16 cellular contexts compared by ENCODE assay signal in genomic region chr17:66364508-66365203, GRCh38.
DNase-seq lines count a peak whose midpoint lies in the region; ATAC-seq lines count a peak whose summit lies in the region.
"Had no signal": no experiment of that assay in that cellular context is flagged by ENCODE, and none has a peak within 500 bp of the region (broad histone marks: within the 10 kb centered on the region; RNA-seq: fewer than 3 reads in every experiment).

No MANE protein-coding gene starts in this region.

- H3K36me3 Mint-ChIP-seq in activated T-cell treated with anti-CD3 and anti-CD28 coated beads, Interleukin-2, amount 50 U/mL, for 4 hours (ENCODE audit: insufficient read depth), result peaks cover 13% of the 10 kb centered on the region
- H3K36me3 Mint-ChIP-seq in activated T-helper 2 cell treated with anti-CD3 and anti-CD28 coated beads, Interferon-gamma antibody, Interleukin-2, Interleukin-4, amounts not matched to agents 10 μg/mL and 5 μg/mL and 100 μg/mL, durations not matched to agents 14 hours and 24 hours and 36 hours (ENCODE audit: low read depth), result peaks cover 60% of the 10 kb centered on the region
- peaks cover under 1% of the 10 kb centered on the region for H3K36me3 Mint-ChIP-seq in stimulated activated effector memory CD8-positive, alpha-beta T cell treated with anti-CD3 and anti-CD28 coated beads, Interleukin-12 subunit alpha, Interleukin-12 subunit beta, amount 100 ng/mL, for 72 hours

- intact Hi-C loops in activated T-helper 2 cell treated with anti-CD3 and anti-CD28 coated beads, Interferon-gamma antibody, Interleukin-2, Interleukin-4, amounts not matched to agents 10 μg/mL and 5 μg/mL and 100 μg/mL, durations not matched to agents 14 hours and 24 hours and 36 hours (cut with micrococcal nuclease), result loop anchor here (1.0 to 2.0 kb wide), 6 partner anchors 16 to 102 kb away; no protein-coding TSS in a partner anchor

- peak overlapping the region; percentile 94 for H3K27ac Mint-ChIP-seq in activated T-helper 2 cell treated with anti-CD3 and anti-CD28 coated beads, Interferon-gamma antibody, Interleukin-2, Interleukin-4, amounts not matched to agents 10 μg/mL and 5 μg/mL and 100 μg/mL, durations not matched to agents 14 hours and 24 hours and 36 hours
- peak overlapping the region; percentile 73 for H3K27ac Mint-ChIP-seq in stimulated activated effector memory CD8-positive, alpha-beta T cell treated with anti-CD3 and anti-CD28 coated beads, Interleukin-12 subunit alpha, Interleukin-12 subunit beta, amount 100 ng/mL, for 72 hours

- no peaks in the 10 kb centered on the region for H3K27me3 Mint-ChIP-seq in activated T-cell treated with anti-CD3 and anti-CD28 coated beads, Interleukin-2, amount 50 U/mL, for 4 hours (ENCODE audit: low read depth)
- H3K27me3 Mint-ChIP-seq in activated T-helper 2 cell treated with anti-CD3 and anti-CD28 coated beads, Interferon-gamma antibody, Interleukin-2, Interleukin-4, amounts not matched to agents 10 μg/mL and 5 μg/mL and 100 μg/mL, durations not matched to agents 14 hours and 24 hours and 36 hours (ENCODE audit: low read depth), result no peaks in the 10 kb centered on the region

- DNase-seq in activated T-cell treated with anti-CD3 and anti-CD28 coated beads, Interleukin-2, amount 50 U/mL, for 4 hours, result no peak
- DNase-seq in activated T-cell treated with anti-CD3 and anti-CD28 coated beads, Interleukin-2, amount 50 U/mL, for 1 hour, result no peak
- DNase-seq in MV-4-11 (lab: John Stamatoyannopoulos, UW) (peak; percentile 21), NCI-H748 treated with DMSO at 0.1 percent for 48 hours (lab: John Stamatoyannopoulos, UW) (no peak)
- no peak for DNase-seq in activated T-helper 2 cell treated with anti-CD3 and anti-CD28 coated beads, Interferon-gamma antibody, Interleukin-2, Interleukin-4, amounts not matched to agents 10 μg/mL and 5 μg/mL and 100 μg/mL, durations not matched to agents 14 hours and 24 hours and 36 hours (ENCODE audit: low spot score)
- DNase-seq in stimulated activated effector memory CD8-positive, alpha-beta T cell treated with anti-CD3 and anti-CD28 coated beads, Interleukin-12 subunit alpha, Interleukin-12 subunit beta, amount 100 ng/mL, for 72 hours (ENCODE audit: low spot score in 2 of 2), result no peak
- DNase-seq: ACHN; activated CD8-positive, alpha-beta memory T cell treated with anti-CD3 and anti-CD28 coated beads for 24 hours; adrenal gland; left ventricle myocardium superior; NCI-H1105 treated with DMSO at 0.1 percent for 48 hours; NCI-H2171 treated with DMSO at 0.1 percent for 48 hours; RPMI8226; thyroid gland had no signal

- peaks cover 76% of the 10 kb centered on the region for H3K4me1 Mint-ChIP-seq in activated T-cell treated with anti-CD3 and anti-CD28 coated beads, Interleukin-2, amount 50 U/mL, for 4 hours (ENCODE audit: low read depth)
- peaks cover 81% of the 10 kb centered on the region for H3K4me1 Mint-ChIP-seq in activated T-helper 2 cell treated with anti-CD3 and anti-CD28 coated beads, Interferon-gamma antibody, Interleukin-2, Interleukin-4, amounts not matched to agents 10 μg/mL and 5 μg/mL and 100 μg/mL, durations not matched to agents 14 hours and 24 hours and 36 hours (ENCODE audit: low read depth)
- H3K4me1 Mint-ChIP-seq in stimulated activated effector memory CD8-positive, alpha-beta T cell treated with anti-CD3 and anti-CD28 coated beads, Interleukin-12 subunit alpha, Interleukin-12 subunit beta, amount 100 ng/mL, for 72 hours, result peaks cover 37% of the 10 kb centered on the region

- peak overlapping the region; percentile 31 for H3K4me3 Mint-ChIP-seq in activated T-cell treated with anti-CD3 and anti-CD28 coated beads, Interleukin-2, amount 50 U/mL, for 4 hours
- H3K4me3 Mint-ChIP-seq in activated T-helper 2 cell treated with anti-CD3 and anti-CD28 coated beads, Interferon-gamma antibody, Interleukin-2, Interleukin-4, amounts not matched to agents 10 μg/mL and 5 μg/mL and 100 μg/mL, durations not matched to agents 14 hours and 24 hours and 36 hours (ENCODE audit: low read depth), result peak overlapping the region; percentile 72
- peak overlapping the region; percentile 42 for H3K4me3 Mint-ChIP-seq in stimulated activated effector memory CD8-positive, alpha-beta T cell treated with anti-CD3 and anti-CD28 coated beads, Interleukin-12 subunit alpha, Interleukin-12 subunit beta, amount 100 ng/mL, for 72 hours

- peak; percentile 68 to 71 for ATAC-seq in activated T-cell treated with anti-CD3 and anti-CD28 coated beads, Interleukin-2, amount 50 U/mL, for 4 hours
- peak; percentile 31 for ATAC-seq in stimulated activated effector memory CD8-positive, alpha-beta T cell treated with anti-CD3 and anti-CD28 coated beads, Interleukin-12 subunit alpha, Interleukin-12 subunit beta, amount 100 ng/mL, for 72 hours
- ATAC-seq in GM21723 (IDR thresholded peaks at IDR 0.05; ENCODE audit: unreplicated experiment), result no peak
- no peak for ATAC-seq in GM18870 (IDR thresholded peaks at IDR 0.05; ENCODE audit: unreplicated experiment)
- ATAC-seq: left ventricle myocardium superior had no signal

- H3K9me3 Mint-ChIP-seq in activated T-cell treated with anti-CD3 and anti-CD28 coated beads, Interleukin-2, amount 50 U/mL, for 4 hours, result no peaks in the 10 kb centered on the region
- no peaks in the 10 kb centered on the region for H3K9me3 Mint-ChIP-seq in activated T-helper 2 cell treated with anti-CD3 and anti-CD28 coated beads, Interferon-gamma antibody, Interleukin-2, Interleukin-4, amounts not matched to agents 10 μg/mL and 5 μg/mL and 100 μg/mL, durations not matched to agents 14 hours and 24 hours and 36 hours
- H3K9me3 Mint-ChIP-seq in stimulated activated effector memory CD8-positive, alpha-beta T cell treated with anti-CD3 and anti-CD28 coated beads, Interleukin-12 subunit alpha, Interleukin-12 subunit beta, amount 100 ng/mL, for 72 hours, result no peaks in the 10 kb centered on the region

Comparison
In these comparisons a context has a peak if more than half of its experiments do, and no peak if none do; other contexts are left out.
1. ATAC-seq: peak in activated T-cell treated with anti-CD3 and anti-CD28 coated beads, Interleukin-2, amount 50 U/mL, for 4 hours (2 of 2) and stimulated activated effector memory CD8-positive, alpha-beta T cell treated with anti-CD3 and anti-CD28 coated beads, Interleukin-12 subunit alpha, Interleukin-12 subunit beta, amount 100 ng/mL, for 72 hours (single experiment); none in GM21723 (single experiment) and GM18870 (single experiment).
2. Peak in every context shown above with its lines, with median percentiles within 50 percentile points of each other: H3K4me3 Mint-ChIP-seq.